In genomic region chr9:33158555-33159057, GRCh38 we compare ENCODE assay signal across 9 cellular contexts. TPM values are rescaled to one million over a fixed set of nuclear protein-coding genes. Genes with fewer than 3 reads are reported as not detected.
DNase-seq lines count a peak whose midpoint lies in the region; ATAC-seq, FAIRE-seq and TF ChIP-seq lines count a peak whose summit lies in the region.
"Had no signal": no experiment of that assay in that cellular context is flagged by ENCODE, and none has a peak within 500 bp of the region (broad histone marks: within the 10 kb centered on the region; RNA-seq: fewer than 3 reads in every experiment).

No MANE protein-coding gene starts in this region.

- H3K27ac Mint-ChIP-seq in CD4-positive, CD25-positive, alpha-beta regulatory T cell = peak overlapping the region; percentile 93 to 99 (median 99)
- H3K27ac Mint-ChIP-seq in HFFc6 = peak overlapping the region; percentile 92
- H3K27ac Mint-ChIP-seq in astrocyte (ENCODE audit: unreplicated experiment) = peak overlapping the region; percentile 92
- peak overlapping the region; percentile 93 for H3K27ac Mint-ChIP-seq in nephron progenitor cell

- peaks cover 2% of the 10 kb centered on the region for H3K36me3 Mint-ChIP-seq in CD4-positive, CD25-positive, alpha-beta regulatory T cell
- peaks cover 12% of the 10 kb centered on the region; the same call in 1 of the 2 replicates for H3K36me3 Mint-ChIP-seq in HFFc6 (ENCODE audit: low read depth)
- H3K36me3 Mint-ChIP-seq in astrocyte (ENCODE audit: low read depth, unreplicated experiment) = no peaks in the 10 kb centered on the region
- peaks cover 21% of the 10 kb centered on the region for H3K36me3 Mint-ChIP-seq in nephron progenitor cell (ENCODE audit: low read depth)

- H3K4me1 ChIP-seq in CD4-positive, CD25-positive, alpha-beta regulatory T cell (ENCODE audit: control insufficient read depth, insufficient read depth, low read length, poor library complexity, severe bottlenecking) = peaks cover 65% of the 10 kb centered on the region
- H3K4me1 ChIP-seq in astrocyte (ENCODE audit: insufficient read depth, low read length) = peaks cover 52% of the 10 kb centered on the region

- H3K4me1 Mint-ChIP-seq in CD4-positive, CD25-positive, alpha-beta regulatory T cell = peaks cover 39 to 98% (median 78%) of the 10 kb centered on the region in 4 donors
- H3K4me1 Mint-ChIP-seq in HFFc6 (ENCODE audit: low read depth) (peaks cover 95% of the 10 kb centered on the region), astrocyte (ENCODE audit: low read depth, unreplicated experiment) (peaks cover 73% of the 10 kb centered on the region), nephron progenitor cell (peaks cover 79% of the 10 kb centered on the region)

- TF ChIP-seq CTCF in HFFc6 (IDR thresholded peaks at IDR 0.05) (no peak), astrocyte (IDR thresholded peaks at IDR 0.05; ENCODE audit: insufficient read depth, low read depth, low read length) (no peak), nephron progenitor cell (IDR thresholded peaks at IDR 0.05) (no peak)

- DNase-seq in CD4-positive, CD25-positive, alpha-beta regulatory T cell = no peak
- DNase-seq in HFFc6 (no peak), astrocyte (ENCODE audit: low read depth) (no peak), nephron progenitor cell (no peak), nucleus accumbens (lab: John Stamatoyannopoulos, UW) (no peak), D341Med (ENCODE audit: low spot score) (no peak)
- no peak for DNase-seq in central memory CD4-positive, alpha-beta T cell

- H3K4me3 ChIP-seq in CD4-positive, CD25-positive, alpha-beta regulatory T cell (ENCODE audit: low read depth, low read length) = peak overlapping the region; percentile 61
- no peak overlapping the region for H3K4me3 ChIP-seq in astrocyte (ENCODE audit: insufficient read depth, low read depth, low read length)

- ATAC-seq in CD4-positive, CD25-positive, alpha-beta regulatory T cell (ENCODE audit: low read depth in 2 of 2) = no peak
- no peak for ATAC-seq in esophagus mucosa

- H3K27me3 Mint-ChIP-seq in CD4-positive, CD25-positive, alpha-beta regulatory T cell = no peaks in the 10 kb centered on the region
- H3K27me3 Mint-ChIP-seq in HFFc6 (ENCODE audit: insufficient read depth) = no peaks in the 10 kb centered on the region; the same call in 1 of the 2 replicates
- no peaks in the 10 kb centered on the region for H3K27me3 Mint-ChIP-seq in astrocyte (ENCODE audit: low read depth, unreplicated experiment)
- H3K27me3 Mint-ChIP-seq in nephron progenitor cell (ENCODE audit: low read depth, poor library complexity) = no peaks in the 10 kb centered on the region

- peak overlapping the region; percentile 94 for H3K4me2 ChIP-seq in astrocyte (ENCODE audit: low read length)

- no peaks in the 10 kb centered on the region for H3K36me3 ChIP-seq in CD4-positive, CD25-positive, alpha-beta regulatory T cell (ENCODE audit: control insufficient read depth, insufficient read depth, low read length)
- no peaks in the 10 kb centered on the region for H3K36me3 ChIP-seq in astrocyte (ENCODE audit: insufficient read depth, low read length)

- no peak for FAIRE-seq in astrocyte (lab: Jason Lieb, UNC)
- FAIRE-seq: TTC549 had no signal

- H3K9me3 Mint-ChIP-seq in CD4-positive, CD25-positive, alpha-beta regulatory T cell = peaks cover 0 to 1% (median 0%) of the 10 kb centered on the region in 7 donors
- H3K9me3 Mint-ChIP-seq in HFFc6 (no peaks in the 10 kb centered on the region), astrocyte (ENCODE audit: unreplicated experiment) (peaks cover 2% of the 10 kb centered on the region), nephron progenitor cell (peaks cover 7% of the 10 kb centered on the region)

- no peaks in the 10 kb centered on the region for H3K27me3 ChIP-seq in CD4-positive, CD25-positive, alpha-beta regulatory T cell (ENCODE audit: control insufficient read depth, insufficient read depth, low read length)
- no peaks in the 10 kb centered on the region for H3K27me3 ChIP-seq in astrocyte (ENCODE audit: insufficient read depth, low read length)

- H2AFZ ChIP-seq in astrocyte (ENCODE audit: low read depth, low read length) = no peak overlapping the region

- peaks cover 95% of the 10 kb centered on the region for H3K79me2 ChIP-seq in astrocyte (ENCODE audit: insufficient read depth, low read length)

- peaks cover 32% of the 10 kb centered on the region for H4K20me1 ChIP-seq in astrocyte (ENCODE audit: insufficient read depth, low read length)

- peak overlapping the region; percentile 96 for H3K27ac ChIP-seq in CD4-positive, CD25-positive, alpha-beta regulatory T cell (ENCODE audit: insufficient read depth, low read length, poor library complexity, severe bottlenecking)
- H3K27ac ChIP-seq in astrocyte (ENCODE audit: low read depth, low read length) = peak overlapping the region; percentile 83

- peak overlapping the region; percentile 62 to 87 (median 76) for H3K4me3 Mint-ChIP-seq in CD4-positive, CD25-positive, alpha-beta regulatory T cell
- H3K4me3 Mint-ChIP-seq in HFFc6 (peak overlapping the region; percentile 96), astrocyte (ENCODE audit: unreplicated experiment) (peak overlapping the region; percentile 78), nephron progenitor cell (peak overlapping the region; percentile 33)

- H3K9ac ChIP-seq in astrocyte (ENCODE audit: low read length) = peak overlapping the region; percentile 65

- H3K9me3 ChIP-seq in CD4-positive, CD25-positive, alpha-beta regulatory T cell (ENCODE audit: control insufficient read depth in 2 of 2, low read length in 2 of 2) = no peaks in the 10 kb centered on the region
- H3K9me3 ChIP-seq in astrocyte (ENCODE audit: insufficient read depth, low read depth, low read length) = no peaks in the 10 kb centered on the region

RNA-seq across cellular contexts. Expression of gene B4GALT1, which starts 8.5 kb away (rescaled TPM):
- total RNA-seq in CD4-positive, CD25-positive, alpha-beta regulatory T cell = 87.8 TPM
- 10 to 100 TPM; 18.8 to 21.7 (median 20.6) TPM for polyA plus RNA-seq in CD4-positive, CD25-positive, alpha-beta regulatory T cell
- total RNA-seq in HFFc6 (2021; fragmentation: NEBNext Ultra II Directional; extraction: Animal tissue kit (Norgen Biotek cat#: 25700)) = 100 to 1,000 TPM in 4 of 6 experiments, 10 to 100 TPM in 2; 87.2 to 116 (median 106) TPM
- total RNA-seq in astrocyte = 93.1 and 103 TPM in 2 replicates
- 50.9 TPM for total RNA-seq in esophagus mucosa

Comparison
In these comparisons a context has a peak if more than half of its experiments do, and no peak if none do; other contexts are left out.
1. H3K4me3 Mint-ChIP-seq: peak in every context shown above with its lines; median percentile 96 in HFFc6; 78 in astrocyte; 76 in CD4-positive, CD25-positive, alpha-beta regulatory T cell; 33 in nephron progenitor cell.